In the genomic region with DNA sequence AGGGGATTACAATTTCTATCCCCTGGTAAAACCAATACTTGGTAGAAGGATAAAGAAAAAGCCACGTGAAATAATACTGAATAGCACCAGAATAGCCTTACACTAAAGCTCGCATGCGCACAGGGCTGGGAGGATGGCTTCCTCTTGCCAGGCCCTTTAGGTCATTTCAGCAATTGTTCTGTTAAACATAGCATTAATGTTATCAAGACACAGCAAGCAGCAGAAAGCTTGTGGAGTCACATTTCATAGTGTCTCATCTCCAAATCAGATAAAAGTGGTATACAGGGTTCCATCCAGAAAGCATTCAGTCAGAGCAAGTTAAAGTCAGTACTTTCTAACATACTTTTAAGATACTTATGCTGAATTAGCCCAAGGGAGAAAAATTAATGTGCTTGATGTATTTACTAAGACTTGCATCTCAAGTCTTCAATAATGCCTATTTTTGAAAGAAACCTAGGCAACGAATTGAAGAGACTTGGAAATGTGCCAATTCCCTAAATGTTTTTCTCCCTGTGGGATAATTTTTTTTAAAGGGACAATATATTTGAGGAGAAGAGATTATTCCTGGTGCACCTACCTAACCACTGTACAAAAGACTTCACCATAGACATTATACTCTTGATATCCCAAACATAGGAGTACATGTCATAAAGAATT, we compare ENCODE assay signal across 2 cellular contexts.
TF ChIP-seq lines count a peak whose summit lies in the region.

No MANE protein-coding gene starts in this region.

TF ChIP-seq in HCT116, 20 proteins besides CTCF, POLR2A, EP300 and RAD21:
- TF ChIP-seq, protein P1, sequence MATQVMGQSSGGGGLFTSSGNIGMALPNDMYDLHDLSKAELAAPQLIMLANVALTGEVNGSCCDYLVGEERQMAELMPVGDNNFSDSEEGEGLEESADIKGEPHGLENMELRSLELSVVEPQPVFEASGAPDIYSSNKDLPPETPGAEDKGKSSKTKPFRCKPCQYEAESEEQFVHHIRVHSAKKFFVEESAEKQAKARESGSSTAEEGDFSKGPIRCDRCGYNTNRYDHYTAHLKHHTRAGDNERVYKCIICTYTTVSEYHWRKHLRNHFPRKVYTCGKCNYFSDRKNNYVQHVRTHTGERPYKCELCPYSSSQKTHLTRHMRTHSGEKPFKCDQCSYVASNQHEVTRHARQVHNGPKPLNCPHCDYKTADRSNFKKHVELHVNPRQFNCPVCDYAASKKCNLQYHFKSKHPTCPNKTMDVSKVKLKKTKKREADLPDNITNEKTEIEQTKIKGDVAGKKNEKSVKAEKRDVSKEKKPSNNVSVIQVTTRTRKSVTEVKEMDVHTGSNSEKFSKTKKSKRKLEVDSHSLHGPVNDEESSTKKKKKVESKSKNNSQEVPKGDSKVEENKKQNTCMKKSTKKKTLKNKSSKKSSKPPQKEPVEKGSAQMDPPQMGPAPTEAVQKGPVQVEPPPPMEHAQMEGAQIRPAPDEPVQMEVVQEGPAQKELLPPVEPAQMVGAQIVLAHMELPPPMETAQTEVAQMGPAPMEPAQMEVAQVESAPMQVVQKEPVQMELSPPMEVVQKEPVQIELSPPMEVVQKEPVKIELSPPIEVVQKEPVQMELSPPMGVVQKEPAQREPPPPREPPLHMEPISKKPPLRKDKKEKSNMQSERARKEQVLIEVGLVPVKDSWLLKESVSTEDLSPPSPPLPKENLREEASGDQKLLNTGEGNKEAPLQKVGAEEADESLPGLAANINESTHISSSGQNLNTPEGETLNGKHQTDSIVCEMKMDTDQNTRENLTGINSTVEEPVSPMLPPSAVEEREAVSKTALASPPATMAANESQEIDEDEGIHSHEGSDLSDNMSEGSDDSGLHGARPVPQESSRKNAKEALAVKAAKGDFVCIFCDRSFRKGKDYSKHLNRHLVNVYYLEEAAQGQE (IDR thresholded peaks at IDR 0.05; ENCODE audit: low read depth), result no peak
- TF ChIP-seq EZH2phosphoT487 (IDR thresholded peaks at IDR 0.05; ENCODE audit: borderline replicate concordance), result no peak
- no peak for TF ChIP-seq ELF1 (IDR thresholded peaks at IDR 0.05; ENCODE audit: borderline replicate concordance, low read depth)
- TF ChIP-seq YY1 (IDR thresholded peaks at IDR 0.05; ENCODE audit: extremely low read depth, insufficient replicate concordance, low read depth, low read length), result no peak
- TF ChIP-seq, protein P2, sequence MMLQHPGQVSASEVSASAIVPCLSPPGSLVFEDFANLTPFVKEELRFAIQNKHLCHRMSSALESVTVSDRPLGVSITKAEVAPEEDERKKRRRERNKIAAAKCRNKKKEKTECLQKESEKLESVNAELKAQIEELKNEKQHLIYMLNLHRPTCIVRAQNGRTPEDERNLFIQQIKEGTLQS (IDR thresholded peaks at IDR 0.05), result no peak
- no peak for TF ChIP-seq JUND (IDR thresholded peaks at IDR 0.05)
- TF ChIP-seq ZFX (IDR thresholded peaks at IDR 0.05), result no peak
- no peak for TF ChIP-seq SP1 (IDR thresholded peaks at IDR 0.05; ENCODE audit: low read depth)
- no peak for TF ChIP-seq ZNF274 (IDR thresholded peaks at IDR 0.05; ENCODE audit: low read depth, low read length)
- TF ChIP-seq SRF (IDR thresholded peaks at IDR 0.05; ENCODE audit: low read depth), result no peak
- no peak for TF ChIP-seq FOSL1 (IDR thresholded peaks at IDR 0.05; ENCODE audit: low read depth)
- no peak for TF ChIP-seq EGR1 (IDR thresholded peaks at IDR 0.05; ENCODE audit: low read depth)
- TF ChIP-seq, protein P3, sequence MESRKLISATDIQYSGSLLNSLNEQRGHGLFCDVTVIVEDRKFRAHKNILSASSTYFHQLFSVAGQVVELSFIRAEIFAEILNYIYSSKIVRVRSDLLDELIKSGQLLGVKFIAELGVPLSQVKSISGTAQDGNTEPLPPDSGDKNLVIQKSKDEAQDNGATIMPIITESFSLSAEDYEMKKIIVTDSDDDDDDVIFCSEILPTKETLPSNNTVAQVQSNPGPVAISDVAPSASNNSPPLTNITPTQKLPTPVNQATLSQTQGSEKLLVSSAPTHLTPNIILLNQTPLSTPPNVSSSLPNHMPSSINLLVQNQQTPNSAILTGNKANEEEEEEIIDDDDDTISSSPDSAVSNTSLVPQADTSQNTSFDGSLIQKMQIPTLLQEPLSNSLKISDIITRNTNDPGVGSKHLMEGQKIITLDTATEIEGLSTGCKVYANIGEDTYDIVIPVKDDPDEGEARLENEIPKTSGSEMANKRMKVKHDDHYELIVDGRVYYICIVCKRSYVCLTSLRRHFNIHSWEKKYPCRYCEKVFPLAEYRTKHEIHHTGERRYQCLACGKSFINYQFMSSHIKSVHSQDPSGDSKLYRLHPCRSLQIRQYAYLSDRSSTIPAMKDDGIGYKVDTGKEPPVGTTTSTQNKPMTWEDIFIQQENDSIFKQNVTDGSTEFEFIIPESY (IDR thresholded peaks at IDR 0.05; ENCODE audit: extremely low read depth, insufficient replicate concordance, low read length), result no peak
- TF ChIP-seq, protein P4, sequence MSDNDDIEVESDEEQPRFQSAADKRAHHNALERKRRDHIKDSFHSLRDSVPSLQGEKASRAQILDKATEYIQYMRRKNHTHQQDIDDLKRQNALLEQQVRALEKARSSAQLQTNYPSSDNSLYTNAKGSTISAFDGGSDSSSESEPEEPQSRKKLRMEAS (IDR thresholded peaks at IDR 0.05), result no peak
- no peak for TF ChIP-seq EZH2 (IDR thresholded peaks at IDR 0.05)
- no peak for TF ChIP-seq SIN3A (IDR thresholded peaks at IDR 0.05; ENCODE audit: low read depth)
- no peak for TF ChIP-seq POLR2AphosphoS5 (IDR thresholded peaks at IDR 0.05; ENCODE audit: low read depth, low read length)
- no peak for TF ChIP-seq TCF7L2 (IDR thresholded peaks at IDR 0.05; ENCODE audit: borderline replicate concordance, extremely low read depth, insufficient read depth, insufficient read length)

TF ChIP-seq in SK-N-SH treated with all-trans-retinoic acid at 6 μM for 48 hours, 23 proteins besides CTCF, POLR2A, EP300 and RAD21:
- TF ChIP-seq RARB (CRISPR knock-in tag; IDR thresholded peaks at IDR 0.05), result no peak
TF ChIP-seq in SK-N-SH treated with all-trans-retinoic acid at 6 μM for 48 hours: peak in this region for 0.
